In genomic region chr4:73019462-73020047, GRCh38 we compare ENCODE assay signal across 9 cellular contexts. TPM values are rescaled to one million over a fixed set of nuclear protein-coding genes. Genes with fewer than 3 reads are reported as not detected.
DNase-seq lines count a peak whose midpoint lies in the region; ATAC-seq and TF ChIP-seq lines count a peak whose summit lies in the region.
"Had no signal": no experiment of that assay in that cellular context is flagged by ENCODE, and none has a peak within 500 bp of the region (broad histone marks: within the 10 kb centered on the region; RNA-seq: fewer than 3 reads in every experiment).

No MANE protein-coding gene starts in this region.

- H3K9me3 ChIP-seq in cardiac muscle cell (ENCODE audit: low read depth) = no peaks in the 10 kb centered on the region
- no peaks in the 10 kb centered on the region for H3K9me3 ChIP-seq in tibial nerve

- WGBS in tibial nerve, 2 donors = 0 to 4% methylated on average over 3 of the region's 3 CpGs

- H3K4me3 Mint-ChIP-seq in activated CD4-positive, alpha-beta T cell treated with anti-CD3 and anti-CD28 coated beads, Interleukin-2, amount 10 ng/mL, durations not matched to agents 7 days and 5 days = no peak overlapping the region
- H3K4me3 Mint-ChIP-seq: stimulated activated naive CD8-positive, alpha-beta T cell treated with anti-CD3 and anti-CD28 coated beads, Interleukin-15, Interleukin-2, amounts not matched to agents 100 ng/mL and 50 ng/mL, for 24 hours had no signal

- H3K27ac Mint-ChIP-seq in activated CD4-positive, alpha-beta T cell treated with anti-CD3 and anti-CD28 coated beads, Interleukin-2, amount 10 ng/mL, durations not matched to agents 7 days and 5 days = no peak overlapping the region
- H3K27ac Mint-ChIP-seq: stimulated activated naive CD8-positive, alpha-beta T cell treated with anti-CD3 and anti-CD28 coated beads, Interleukin-15, Interleukin-2, amounts not matched to agents 100 ng/mL and 50 ng/mL, for 24 hours had no signal

- no peaks in the 10 kb centered on the region for H3K4me1 Mint-ChIP-seq in activated CD4-positive, alpha-beta T cell treated with anti-CD3 and anti-CD28 coated beads, Interleukin-2, amount 10 ng/mL, durations not matched to agents 7 days and 5 days

- peak; percentile 69 for DNase-seq in cardiac muscle cell (ENCODE audit: low read depth in 1 of 2, low spot score in 1 of 2)
- DNase-seq in left cardiac atrium = no peak
- peak; percentile 20 for DNase-seq in activated CD4-positive, alpha-beta T cell treated with anti-CD3 and anti-CD28 coated beads, Interleukin-2, amount 10 ng/mL, durations not matched to agents 7 days and 5 days
- DNase-seq in iPS-NIHi11 (ENCODE audit: low spot score) = peak; percentile 43
- DNase-seq in tibial nerve (ENCODE audit: low spot score in 2 of 2) = peak in 1 of 2 donors; percentile 32

- no peaks in the 10 kb centered on the region for H3K9me3 Mint-ChIP-seq in activated CD4-positive, alpha-beta T cell treated with anti-CD3 and anti-CD28 coated beads, Interleukin-2, amount 10 ng/mL, durations not matched to agents 7 days and 5 days
- H3K9me3 Mint-ChIP-seq: stimulated activated naive CD8-positive, alpha-beta T cell treated with anti-CD3 and anti-CD28 coated beads, Interleukin-15, Interleukin-2, amounts not matched to agents 100 ng/mL and 50 ng/mL, for 24 hours had no signal

- H3K27me3 ChIP-seq in cardiac muscle cell (no peaks in the 10 kb centered on the region), tibial nerve (no peaks in the 10 kb centered on the region)

- POLR2A ChIA-PET in activated CD4-positive, alpha-beta T cell treated with anti-CD3 and anti-CD28 coated beads, Interleukin-2, amount 10 ng/mL, durations not matched to agents 7 days and 5 days (lab: Charles Lee) = no interaction called here

- TF ChIP-seq EP300 in tibial nerve (IDR thresholded peaks at IDR 0.05) = no peak

- ATAC-seq in left cardiac atrium = no peak
- ATAC-seq in GM21526 (IDR thresholded peaks at IDR 0.05; ENCODE audit: low FRiP score, unreplicated experiment) = no peak
- ATAC-seq in GM21423 (IDR thresholded peaks at IDR 0.05; ENCODE audit: unreplicated experiment) = no peak

- H3K4me1 ChIP-seq in cardiac muscle cell (ENCODE audit: low read depth) (no peaks in the 10 kb centered on the region), tibial nerve (no peaks in the 10 kb centered on the region)

- intact Hi-C loops in left cardiac atrium (cut with DNase I) = loop anchor here (2.0 to 10.0 kb wide), 5 partner anchors 315 to 725 kb away; no protein-coding TSS in a partner anchor

- no peak overlapping the region for H3K27ac ChIP-seq in cardiac muscle cell
- H3K27ac ChIP-seq in tibial nerve = no peak overlapping the region

- peak; percentile 57 for TF ChIP-seq CTCF in cardiac muscle cell (IDR thresholded peaks at IDR 0.05; ENCODE audit: low read depth, low read length)
- TF ChIP-seq CTCF in LNCAP (IDR thresholded peaks at IDR 0.05) = peak; percentile 67
- TF ChIP-seq CTCF in tibial nerve (IDR thresholded peaks at IDR 0.05) = peak; percentile 55 to 73 (median 71)

- H3K36me3 ChIP-seq in cardiac muscle cell (no peaks in the 10 kb centered on the region), tibial nerve (no peaks in the 10 kb centered on the region)

- H3K4me3 ChIP-seq in cardiac muscle cell (no peak overlapping the region), tibial nerve (no peak overlapping the region)

- no peaks in the 10 kb centered on the region for H3K36me3 Mint-ChIP-seq in activated CD4-positive, alpha-beta T cell treated with anti-CD3 and anti-CD28 coated beads, Interleukin-2, amount 10 ng/mL, durations not matched to agents 7 days and 5 days (ENCODE audit: low read depth)

- CTCF ChIA-PET in activated CD4-positive, alpha-beta T cell treated with anti-CD3 and anti-CD28 coated beads, Interleukin-2, amount 10 ng/mL, durations not matched to agents 7 days and 5 days (lab: Charles Lee) = no interaction called here

- no peak for TF ChIP-seq POLR2A in tibial nerve (IDR thresholded peaks at IDR 0.05)

- H3K27me3 Mint-ChIP-seq in activated CD4-positive, alpha-beta T cell treated with anti-CD3 and anti-CD28 coated beads, Interleukin-2, amount 10 ng/mL, durations not matched to agents 7 days and 5 days = peaks cover 3% of the 10 kb centered on the region

RNA-seq across cellular contexts. Expression of gene COX18, which starts 50.0 kb away (rescaled TPM):
- total RNA-seq in cardiac muscle cell (50.4 and 55.0 TPM in 2 replicates), left cardiac atrium (10 to 100 TPM; 13.8 to 15.5 TPM), tibial nerve (10 to 100 TPM; 16.7 to 24.5 (median 22.1) TPM)
- 9.7 and 13.4 TPM in 2 replicates for polyA plus RNA-seq in cardiac muscle cell
- total RNA-seq in activated CD4-positive, alpha-beta T cell treated with anti-CD3 and anti-CD28 coated beads, Interleukin-2, amount 10 ng/mL, durations not matched to agents 7 days and 5 days = 10 to 100 TPM; 12.9 to 13.3 TPM
